In genomic region chr6:73367761-73368355, GRCh38 we compare ENCODE assay signal across 2 cellular contexts.
TF ChIP-seq lines count a peak whose summit lies in the region.

No MANE protein-coding gene starts in this region.

TF ChIP-seq in HEK293, 187 proteins besides CTCF, POLR2A, EP300 and RAD21:
- TF ChIP-seq OSR2 (tag by site-specific recombination; IDR thresholded peaks at IDR 0.05) (no peak), SP3 (tag by site-specific recombination; IDR thresholded peaks at IDR 0.05) (no peak), PRDM6 (tag by site-specific recombination; IDR thresholded peaks at IDR 0.05) (no peak), ZNF837 (tag by site-specific recombination; IDR thresholded peaks at IDR 0.05) (no peak), ZNF488 (tag by site-specific recombination; IDR thresholded peaks at IDR 0.05) (no peak), TCF7L2 (IDR thresholded peaks at IDR 0.05; ENCODE audit: borderline replicate concordance, low read depth, low read length) (0 out of 2 replicates have a peak, but pooled peaks have one; percentile 28)
TF ChIP-seq in HEK293: peak in this region for 1.

TF ChIP-seq in K562, 482 proteins besides CTCF, POLR2A, EP300 and RAD21:
- no peak for TF ChIP-seq PHB2 (IDR thresholded peaks at IDR 0.05; ENCODE audit: low read depth)
- TF ChIP-seq ZFP30 (CRISPR knock-in tag; IDR thresholded peaks at IDR 0.05; ENCODE audit: borderline replicate concordance): no peak
- TF ChIP-seq ZNF717 (CRISPR knock-in tag; IDR thresholded peaks at IDR 0.05): no peak
- no peak for TF ChIP-seq KHSRP (IDR thresholded peaks at IDR 0.05)
- TF ChIP-seq BRF1 (IDR thresholded peaks at IDR 0.05; ENCODE audit: borderline replicate concordance, extremely low read depth, insufficient read length): no peak
- no peak for TF ChIP-seq GABPA (tag; conservative IDR thresholded peaks at IDR 0.05; ENCODE audit: low read depth)
- no peak for TF ChIP-seq HDAC8 (tag; IDR thresholded peaks at IDR 0.05)
- no peak for TF ChIP-seq RBM22 (IDR thresholded peaks at IDR 0.05; ENCODE audit: low read depth, low read length, poor library complexity, severe bottlenecking)
- no peak for TF ChIP-seq PKNOX1 (IDR thresholded peaks at IDR 0.05)
- TF ChIP-seq SMAD1 (IDR thresholded peaks at IDR 0.05; ENCODE audit: low read depth, low read length, partially characterized antibody): no peak
- TF ChIP-seq NFE2 (IDR thresholded peaks at IDR 0.05; ENCODE audit: low read depth): no peak
- no peak for TF ChIP-seq ELF2 (CRISPR knock-in tag; IDR thresholded peaks at IDR 0.05)
- TF ChIP-seq SMC3 (conservative IDR thresholded peaks at IDR 0.05; ENCODE audit: insufficient read depth, low read depth, low read length): no peak
- TF ChIP-seq CC2D1A (IDR thresholded peaks at IDR 0.05): no peak
- no peak for TF ChIP-seq ARID3B (CRISPR knock-in tag; IDR thresholded peaks at IDR 0.05; ENCODE audit: borderline replicate concordance)
- no peak for TF ChIP-seq HDAC3 (IDR thresholded peaks at IDR 0.05; ENCODE audit: borderline replicate concordance, partially characterized antibody)
- no peak for TF ChIP-seq KLF1 (tag; IDR thresholded peaks at IDR 0.05)
